ENCODE assay signal across 8 cellular contexts in genomic region chr6:44253307-44254101, GRCh38. TPM values are rescaled to one million over a fixed set of nuclear protein-coding genes. Genes with fewer than 3 reads are reported as not detected.
DNase-seq lines count a peak whose midpoint lies in the region; ATAC-seq and TF ChIP-seq lines count a peak whose summit lies in the region.

No MANE protein-coding gene starts in this region.

- H3K27me3 Mint-ChIP-seq in activated naive CD4-positive, alpha-beta T cell treated with anti-CD3 and anti-CD28 coated beads, Interleukin-2, amount 50 U/mL, for 24 hours: no peaks in the 10 kb centered on the region

- BruUV-seq in PC-3 (replicated peaks; lab: Mats Ljungman, UMichigan): TSS peak; percentile 3

- 23% methylated on average over 4 of the region's 10 CpGs for WGBS in right lobe of liver (ENCODE audit: insufficient coverage, low coverage, low lambda C conversion rate, missing lambda C conversion rate)

- TF ChIP-seq CTCF in AG04450 (IDR thresholded peaks at IDR 0.05; ENCODE audit: low read depth, low read length) (peak; percentile 54), GM10266 (IDR thresholded peaks at IDR 0.05; ENCODE audit: control insufficient read depth, insufficient read depth, low read depth, missing control alignments) (peak; percentile 64), PC-3 (conservative IDR thresholded peaks at IDR 0.05; ENCODE audit: low read depth, low read length) (peak; percentile 64), right lobe of liver (IDR thresholded peaks at IDR 0.05) (peak; percentile 33 to 49 (median 42)), upper lobe of right lung (IDR thresholded peaks at IDR 0.05) (peak; percentile 48)

- peaks cover 61% of the 10 kb centered on the region for H3K36me3 ChIP-seq in PC-3 (ENCODE audit: low read depth, low read length)
- H3K36me3 ChIP-seq in right lobe of liver: peaks cover 14 to 69% (median 49%) of the 10 kb centered on the region in 4 donors
- H3K36me3 ChIP-seq in upper lobe of right lung: peaks cover 67% of the 10 kb centered on the region

- intact Hi-C loops in PC-3 (cut with micrococcal nuclease): no loop called here
- intact Hi-C loops in right lobe of liver (cut with DNase I): no loop called here
- intact Hi-C loops in upper lobe of right lung (cut with DNase I): no loop called here

- no peaks in the 10 kb centered on the region for H3K27me3 ChIP-seq in AG04450 (ENCODE audit: control insufficient read depth, insufficient read depth, low read length)
- H3K27me3 ChIP-seq in PC-3 (ENCODE audit: low read length): no peaks in the 10 kb centered on the region
- no peaks in the 10 kb centered on the region for H3K27me3 ChIP-seq in right lobe of liver
- no peaks in the 10 kb centered on the region for H3K27me3 ChIP-seq in upper lobe of right lung

- H3K27ac ChIP-seq in AG04450 (ENCODE audit: low read depth, low read length) (no peak overlapping the region), PC-3 (ENCODE audit: low read length) (no peak overlapping the region), right lobe of liver (no peak overlapping the region), upper lobe of right lung (no peak overlapping the region)

- peaks cover 51% of the 10 kb centered on the region for H3K36me3 Mint-ChIP-seq in activated naive CD4-positive, alpha-beta T cell treated with anti-CD3 and anti-CD28 coated beads, Interleukin-2, amount 50 U/mL, for 24 hours

- H3K27ac Mint-ChIP-seq in activated naive CD4-positive, alpha-beta T cell treated with anti-CD3 and anti-CD28 coated beads, Interleukin-2, amount 50 U/mL, for 24 hours: peak overlapping the region; percentile 100

- CTCF ChIA-PET in AG04450 (lab: Charles Lee): interaction anchor here (0.5 to 1.5 kb wide), 4 partner anchors 15 to 81 kb away, joined by 3 to 8 read pairs (median 4); no protein-coding TSS in a partner anchor
- CTCF ChIA-PET in PC-3 (lab: Charles Lee): no interaction called here

- peak overlapping the region; percentile 99 for H3K4me3 Mint-ChIP-seq in activated naive CD4-positive, alpha-beta T cell treated with anti-CD3 and anti-CD28 coated beads, Interleukin-2, amount 50 U/mL, for 24 hours

- no peaks in the 10 kb centered on the region; the same call in 1 of the 2 replicates for H3K9me3 ChIP-seq in AG04450 (ENCODE audit: control insufficient read depth, insufficient read depth, low read length)
- H3K9me3 ChIP-seq in PC-3 (ENCODE audit: low read length): no peaks in the 10 kb centered on the region
- H3K9me3 ChIP-seq in right lobe of liver: no peaks in the 10 kb centered on the region
- no peaks in the 10 kb centered on the region for H3K9me3 ChIP-seq in upper lobe of right lung

- H3K4me1 Mint-ChIP-seq in activated naive CD4-positive, alpha-beta T cell treated with anti-CD3 and anti-CD28 coated beads, Interleukin-2, amount 50 U/mL, for 24 hours: peaks cover 79% of the 10 kb centered on the region

- peaks cover 59% of the 10 kb centered on the region for H3K79me2 ChIP-seq in PC-3 (ENCODE audit: low read length)

- no peaks in the 10 kb centered on the region for H3K9me3 Mint-ChIP-seq in activated naive CD4-positive, alpha-beta T cell treated with anti-CD3 and anti-CD28 coated beads, Interleukin-2, amount 50 U/mL, for 24 hours

- ATAC-seq in PC-3 (peak; percentile 12; the same call in 1 of the 2 replicates), right lobe of liver (peak in 2 of 4 donors; percentile 7 to 17), upper lobe of right lung (no peak), HG02981 (IDR thresholded peaks at IDR 0.05; ENCODE audit: unreplicated experiment) (no peak), GM18868 (IDR thresholded peaks at IDR 0.05; ENCODE audit: unreplicated experiment) (no peak)

- no peaks in the 10 kb centered on the region for H3K9me2 ChIP-seq in PC-3 (replicated peaks; ENCODE audit: low read length)

- no peak overlapping the region for H2AFZ ChIP-seq in PC-3 (ENCODE audit: low read length)

- H3K4me3 ChIP-seq in AG04450 (ENCODE audit: low read depth, low read length) (no peak overlapping the region), PC-3 (ENCODE audit: low read length) (no peak overlapping the region), right lobe of liver (no peak overlapping the region), upper lobe of right lung (no peak overlapping the region)

- DNase-seq in AG04450 (ENCODE audit: low read depth, low spot score) (no peak), GM10266 (ENCODE audit: extremely low spot score) (no peak), PC-3 (peak; percentile 64), right lobe of liver (peak in 2 of 3 donors; percentile 32 to 52), upper lobe of right lung (no peak)

- peaks cover 73% of the 10 kb centered on the region for H4K20me1 ChIP-seq in PC-3 (ENCODE audit: low read length)

- POLR2A ChIA-PET in AG04450 (lab: Yijun Ruan, JAX) (no interaction called here), PC-3 (lab: Charles Lee; ENCODE audit: unreplicated experiment) (interaction anchor here (0.6 kb wide), 1 partner anchor 30 kb away, joined by 20 read pairs; the partner anchor contains the start of gene SLC29A1)

- H3K9ac ChIP-seq in PC-3 (ENCODE audit: low read length): no peak overlapping the region

- H3F3A ChIP-seq in PC-3 (ENCODE audit: low read length, unreplicated experiment): peaks cover 60% of the 10 kb centered on the region

- no peak overlapping the region for H3K4me2 ChIP-seq in PC-3 (ENCODE audit: low read length)

- H3K4me1 ChIP-seq in PC-3 (ENCODE audit: insufficient read depth, low read length) (peaks cover 47% of the 10 kb centered on the region), right lobe of liver (peaks cover 0 to 45% (median 0%) of the 10 kb centered on the region in 4 donors), upper lobe of right lung (peaks cover 33% of the 10 kb centered on the region)

- no peak for TF ChIP-seq POLR2A in right lobe of liver (IDR thresholded peaks at IDR 0.05)

RNA-seq across cellular contexts. Expression of gene SLC35B2, which starts 3.8 kb away (rescaled TPM):
- 83.5 and 107 TPM in 2 replicates for polyA plus RNA-seq in AG04450 (2011; rRNA removed)
- 55.7 and 76.1 TPM in 2 replicates for polyA minus RNA-seq in AG04450 (2011; rRNA and poly(A)+ RNA removed)
- total RNA-seq in PC-3 (2014; rRNA removed): 90.6 and 109 TPM in 2 replicates
- 10 to 100 TPM; 15.1 to 29.0 (median 20.9) TPM for total RNA-seq in right lobe of liver
- 32.3 TPM for total RNA-seq in upper lobe of right lung

RNA-seq across cellular contexts. Expression of gene HSP90AB1, which starts 6.6 kb away (rescaled TPM):
- 792 and 943 TPM in 2 replicates for polyA plus RNA-seq in AG04450 (2011; rRNA removed)
- 662 and 748 TPM in 2 replicates for polyA minus RNA-seq in AG04450 (2011; rRNA and poly(A)+ RNA removed)
- total RNA-seq in PC-3 (2014; rRNA removed) (1,280 and 1,322 TPM in 2 replicates), right lobe of liver (100 to 1,000 TPM; 183 to 566 (median 345) TPM), upper lobe of right lung (660 TPM)

RNA-seq across cellular contexts. Expression of gene NFKBIE, which starts 11.8 kb away (rescaled TPM):
- polyA plus RNA-seq in AG04450 (2011; rRNA removed): 13.7 and 17.0 TPM in 2 replicates
- polyA minus RNA-seq in AG04450 (2011; rRNA and poly(A)+ RNA removed): 6.4 and 9.4 TPM in 2 replicates
- total RNA-seq in PC-3 (2014; rRNA removed) (7.4 and 28.7 TPM in 2 replicates), right lobe of liver (10 to 100 TPM in 3 of 6 experiments, 1 to 10 TPM in 3; 2.5 to 30.2 (median 10.8) TPM), upper lobe of right lung (7.1 TPM)

RNA-seq across cellular contexts. Expression of gene TMEM151B, which starts 16.7 kb away (rescaled TPM):
- not detected in 2 replicates for polyA plus RNA-seq in AG04450 (2011; rRNA removed)
- polyA minus RNA-seq in AG04450 (2011; rRNA and poly(A)+ RNA removed): not detected in 2 replicates
- total RNA-seq in PC-3 (2014; rRNA removed): not detected in 2 replicates
- not detected for total RNA-seq in right lobe of liver
- total RNA-seq in upper lobe of right lung: not detected

RNA-seq across cellular contexts. Expression of gene SLC29A1, which starts 30.1 kb away (rescaled TPM):
- 13.2 and 14.9 TPM in 2 replicates for polyA plus RNA-seq in AG04450 (2011; rRNA removed)
- polyA minus RNA-seq in AG04450 (2011; rRNA and poly(A)+ RNA removed): 15.6 and 19.6 TPM in 2 replicates
- 54.7 and 60.4 TPM in 2 replicates for total RNA-seq in PC-3 (2014; rRNA removed)
- total RNA-seq in right lobe of liver: 10 to 100 TPM; 27.4 to 51.3 (median 31.4) TPM
- total RNA-seq in upper lobe of right lung: 59.8 TPM

Comparison
In these comparisons a context has a peak if more than half of its experiments do, and no peak if none do; other contexts are left out.
1. DNase-seq: peak in PC-3 (single experiment) and right lobe of liver (2 of 3); none in AG04450 (single experiment), GM10266 (single experiment) and upper lobe of right lung (single experiment).
2. Peak in every context shown above with its lines, with median percentiles within 50 percentile points of each other: CTCF ChIP-seq.